8 cellular contexts compared by ENCODE assay signal in genomic region chr6:159692303-159693127, GRCh38. TPM values are rescaled to one million over a fixed set of nuclear protein-coding genes. Genes with fewer than 3 reads are reported as not detected.
DNase-seq lines count a peak whose midpoint lies in the region; ATAC-seq and TF ChIP-seq lines count a peak whose summit lies in the region.

No MANE protein-coding gene starts in this region.

- no peak overlapping the region for H4K8ac ChIP-seq in neuronal stem cell (ENCODE audit: low read depth, low read length)

- H2BK12ac ChIP-seq in neuronal stem cell (ENCODE audit: low read length): no peak overlapping the region

- H3K79me2 ChIP-seq in PC-9 (ENCODE audit: low read depth): peaks cover 20% of the 10 kb centered on the region

- no peak overlapping the region for H3K4ac ChIP-seq in neuronal stem cell (ENCODE audit: low read length)

- H3K23ac ChIP-seq in neuronal stem cell (ENCODE audit: low read depth, low read length, poor library complexity): peak overlapping the region; percentile 98

- POLR2A ChIA-PET in PC-9 (lab: Charles Lee; ENCODE audit: unreplicated experiment): no interaction called here

- H3K9me2 ChIP-seq in PC-9 (ENCODE audit: insufficient read depth): no peaks in the 10 kb centered on the region

- peak overlapping the region; percentile 55 for H2BK15ac ChIP-seq in neuronal stem cell (ENCODE audit: low read length)

- H2AK5ac ChIP-seq in neuronal stem cell (ENCODE audit: low read depth, low read length): no peak overlapping the region

- H3K4me3 ChIP-seq in BLaER1 (peak overlapping the region; percentile 89), PC-9 (peak overlapping the region; percentile 97), neuronal stem cell (ENCODE audit: low read length in 2 of 2) (peak overlapping the region; percentile 66 to 89)

- no peak for TF ChIP-seq CTCF in PC-9 (conservative IDR thresholded peaks at IDR 0.05)

- H2BK5ac ChIP-seq in neuronal stem cell (ENCODE audit: low read length): peak overlapping the region; percentile 76

- H4K20me1 ChIP-seq in BLaER1 (peaks cover 45% of the 10 kb centered on the region), PC-9 (ENCODE audit: insufficient read depth) (no peaks in the 10 kb centered on the region)

- H3K9ac ChIP-seq in BLaER1: peak overlapping the region; percentile 94
- H3K9ac ChIP-seq in neuronal stem cell (ENCODE audit: low read depth, low read length, poor library complexity): peak overlapping the region; percentile 94

- no peaks in the 10 kb centered on the region for H3K79me1 ChIP-seq in neuronal stem cell (ENCODE audit: low read depth, low read length)

- no TSS peak for BruUV-seq in PC-9 (replicated peaks; lab: Mats Ljungman, UMichigan)

- DNase-seq in PC-9: peak in 1 of 2 experiments; percentile 37
- peak; percentile 43 for DNase-seq in activated effector memory CD4-positive, alpha-beta T cell treated with Interleukin-2 at 50 U/mL for 16 hours
- DNase-seq in foreskin melanocyte: peak; percentile 32
- DNase-seq in neuronal stem cell (ENCODE audit: low spot score): peak; percentile 27

- H3K4me2 ChIP-seq in BLaER1: peak overlapping the region; percentile 89
- H3K4me2 ChIP-seq in PC-9: peak overlapping the region; percentile 99
- H3K4me2 ChIP-seq in neuronal stem cell (ENCODE audit: insufficient read depth, low read length, poor library complexity, severe bottlenecking): peak overlapping the region; percentile 92

- H2AFZ ChIP-seq in PC-9 (peak overlapping the region; percentile 87), neuronal stem cell (ENCODE audit: low read length) (peak overlapping the region; percentile 93)

- H2BK120ac ChIP-seq in neuronal stem cell (ENCODE audit: low read depth, low read length): no peak overlapping the region

- H3K27me3 ChIP-seq in BLaER1 (no peaks in the 10 kb centered on the region), PC-9 (ENCODE audit: insufficient read depth, low read depth) (no peaks in the 10 kb centered on the region), neuronal stem cell (ENCODE audit: control insufficient read depth in 3 of 3, insufficient read depth in 3 of 3, low read depth in 1 of 3, low read length in 3 of 3) (no peaks in the 10 kb centered on the region)

- ATAC-seq in GM19372 (IDR thresholded peaks at IDR 0.05; ENCODE audit: low read depth, unreplicated experiment): peak; percentile 36
- ATAC-seq in HG03457 (IDR thresholded peaks at IDR 0.05; ENCODE audit: unreplicated experiment): peak; percentile 29

- 0 out of 2 replicates have a peak, but pooled peaks cover 14% of the 10 kb centered on the region for H3F3A ChIP-seq in PC-9 (ENCODE audit: insufficient read depth, low read depth)

- H3K4me1 ChIP-seq in BLaER1 (peaks cover 54% of the 10 kb centered on the region), PC-9 (replicated peaks; ENCODE audit: insufficient read depth) (peaks cover 23% of the 10 kb centered on the region), neuronal stem cell (ENCODE audit: control insufficient read depth in 2 of 2, insufficient read depth in 1 of 2, low read depth in 1 of 2, low read length in 2 of 2) (peaks cover 11 to 18% of the 10 kb centered on the region in 2 donors)

- intact Hi-C loops in PC-9 (cut with micrococcal nuclease; ENCODE audit: unreplicated experiment): loop anchor here (1.0 to 10.0 kb wide), 4 partner anchors 70 to 762 kb away; partner anchors contain the start of genes ACAT2 and TCP1

- H3K14ac ChIP-seq in neuronal stem cell (ENCODE audit: low read length): peak overlapping the region; percentile 100

- CTCF ChIA-PET in PC-9 (lab: Charles Lee): interaction anchor here (0.7 kb wide), 1 partner anchor 159 kb away, joined by 3 read pairs; no protein-coding TSS in a partner anchor

- H3K36me3 ChIP-seq in BLaER1: peaks cover 28% of the 10 kb centered on the region
- 0 out of 2 replicates have a peak, but pooled peaks cover 2% of the 10 kb centered on the region for H3K36me3 ChIP-seq in PC-9 (ENCODE audit: low read depth)
- peaks cover 3 to 39% of the 10 kb centered on the region in 2 donors for H3K36me3 ChIP-seq in neuronal stem cell (replicated peaks in 1 of 2; ENCODE audit: control insufficient read depth in 2 of 2, insufficient read depth in 2 of 2, low read length in 2 of 2)

- H3K27ac ChIP-seq in BLaER1 (peak overlapping the region; percentile 94), PC-9 (no peak overlapping the region; the same call in 1 of the 2 replicates), neuronal stem cell (replicated peaks; ENCODE audit: low read length) (peak overlapping the region; percentile 62), temporal lobe (ENCODE audit: low read depth, low read length) (peak overlapping the region; percentile 90)

- no CpG with 5 or more reads among the region's 66 CpGs for WGBS in neuronal stem cell (ENCODE audit: extremely low coverage in 2 of 2, insufficient read length in 2 of 2, insufficient replicate concordance in 1 of 2), 2 donors

- peak overlapping the region; percentile 90 for H3K18ac ChIP-seq in neuronal stem cell (ENCODE audit: low read length)

- no peak overlapping the region for H4K91ac ChIP-seq in neuronal stem cell (ENCODE audit: low read depth, low read length, poor library complexity)

- H3K9me3 ChIP-seq in BLaER1 (no peaks in the 10 kb centered on the region), PC-9 (ENCODE audit: insufficient read depth, low read depth) (no peaks in the 10 kb centered on the region), neuronal stem cell (replicated peaks in 1 of 2; ENCODE audit: control insufficient read depth in 2 of 2, insufficient read depth in 1 of 2, low read depth in 1 of 2, low read length in 2 of 2) (no peaks in the 10 kb centered on the region)

RNA-seq across cellular contexts. Expression of gene SOD2, which starts 0.5 kb away (rescaled TPM):
- 49.6 and 63.3 TPM in 2 replicates for total RNA-seq in PC-9 (2021)
- 45.5 TPM for polyA plus RNA-seq in neuronal stem cell (2013, experiment 1 of 2)
- polyA plus RNA-seq in neuronal stem cell (2013, experiment 2 of 2): 42.6 TPM
- total RNA-seq in temporal lobe: 35.4 TPM

RNA-seq across cellular contexts. Expression of gene WTAP, which starts 34.8 kb away (rescaled TPM):
- total RNA-seq in PC-9 (2021) (44.7 and 46.5 TPM in 2 replicates), temporal lobe (82.1 TPM)
- polyA plus RNA-seq in neuronal stem cell (2013, experiment 1 of 2): 108 TPM
- polyA plus RNA-seq in neuronal stem cell (2013, experiment 2 of 2): 108 TPM
